Comparison of ENCODE assay signal across 14 cellular contexts in the genomic region with DNA sequence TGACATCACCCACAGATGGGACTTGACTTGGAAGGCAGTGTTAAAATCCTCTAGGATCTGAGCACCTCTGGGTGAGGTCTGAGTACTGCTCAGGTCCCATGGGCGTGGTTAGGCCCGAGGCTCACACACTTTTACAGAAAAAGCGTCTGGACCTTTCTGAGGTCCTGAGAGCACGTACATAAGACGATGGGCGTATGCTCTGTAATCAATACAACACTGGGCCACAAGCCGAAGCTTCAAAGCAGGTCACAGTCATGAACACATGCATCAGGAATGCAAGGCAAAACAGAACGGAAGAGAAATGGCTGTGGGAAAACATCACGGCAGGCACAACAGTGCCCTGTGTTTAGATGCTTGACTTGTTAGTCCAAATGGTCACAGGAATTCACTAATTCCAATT.
DNase-seq lines count a peak whose midpoint lies in the region; ATAC-seq and TF ChIP-seq lines count a peak whose summit lies in the region.
"Had no signal": no experiment of that assay in that cellular context is flagged by ENCODE, and none has a peak within 500 bp of the region (broad histone marks: within the 10 kb centered on the region; RNA-seq: fewer than 3 reads in every experiment).

No MANE protein-coding gene starts in this region.

- H3K4me1 ChIP-seq in left ventricle myocardium inferior, result peaks cover 36% of the 10 kb centered on the region
- H3K4me1 ChIP-seq in body of pancreas, result no peaks in the 10 kb centered on the region
- peaks cover 4 to 24% (median 13%) of the 10 kb centered on the region in 4 donors for H3K4me1 ChIP-seq in upper lobe of left lung

- TF ChIP-seq EP300 in upper lobe of left lung (IDR thresholded peaks at IDR 0.05), result no peak

- 67 to 74% methylated on average over 9 of the region's 9 CpGs for WGBS in body of pancreas, 2 donors
- WGBS in upper lobe of left lung, 2 donors, result 85 to 90% methylated on average over 9 of the region's 9 CpGs

- no peaks in the 10 kb centered on the region for H3K27me3 ChIP-seq in left ventricle myocardium inferior (ENCODE audit: low read depth)
- H3K27me3 ChIP-seq in body of pancreas, result no peaks in the 10 kb centered on the region
- no peaks in the 10 kb centered on the region for H3K27me3 ChIP-seq in upper lobe of left lung
- H3K27me3 ChIP-seq: cardiac muscle cell had no signal

- no peak for TF ChIP-seq CTCF in left ventricle myocardium inferior (IDR thresholded peaks at IDR 0.05; ENCODE audit: borderline replicate concordance)
- TF ChIP-seq CTCF in body of pancreas (IDR thresholded peaks at IDR 0.05), result no peak
- TF ChIP-seq CTCF in upper lobe of left lung (IDR thresholded peaks at IDR 0.05), result no peak

- H3K9me3 ChIP-seq in left ventricle myocardium inferior (replicated peaks) (no peaks in the 10 kb centered on the region), body of pancreas (no peaks in the 10 kb centered on the region), upper lobe of left lung (no peaks in the 10 kb centered on the region)

- H3K27ac ChIP-seq in left ventricle myocardium inferior (replicated peaks) (peak overlapping the region; percentile 38), body of pancreas (peak overlapping the region in 2 of 4 donors; percentile 4 to 34), upper lobe of left lung (peak overlapping the region in 3 of 4 donors; percentile 18 to 54 (median 33))
- H3K27ac ChIP-seq: cardiac muscle cell had no signal

- H3K36me3 ChIP-seq in left ventricle myocardium inferior (peaks cover 86% of the 10 kb centered on the region), body of pancreas (replicated peaks in 1 of 2; ENCODE audit: insufficient read depth in 1 of 2, low read depth in 2 of 2) (peaks cover 11 to 36% of the 10 kb centered on the region in 2 donors), upper lobe of left lung (peaks cover 30 to 98% (median 84%) of the 10 kb centered on the region in 4 donors)

- DNase-seq in left ventricle myocardium inferior (no peak), Right ventricle myocardium inferior (ENCODE audit: missing footprints) (no peak), body of pancreas (no peak), kidney glomerular epithelial cell (lab: John Stamatoyannopoulos, UW) (peak; percentile 23), upper lobe of left lung (no peak), pons (ENCODE audit: low spot score) (no peak)
- DNase-seq: activated CD4-positive, alpha-beta T cell treated with anti-CD3 and anti-CD28 coated beads for 48 hours; hippocampal formation; NCI-H1417; NCI-H526; T-helper 2 cell had no signal

- H3K4me3 ChIP-seq in left ventricle myocardium inferior (no peak overlapping the region), body of pancreas (no peak overlapping the region), upper lobe of left lung (no peak overlapping the region)
- H3K4me3 ChIP-seq: cardiac muscle cell had no signal

- no peak for ATAC-seq in Right ventricle myocardium inferior
- peak; percentile 55 for ATAC-seq in body of pancreas
- ATAC-seq in upper lobe of left lung (ENCODE audit: low FRiP score in 2 of 2), result peak in 1 of 2 donors; percentile 61
- no peak for ATAC-seq in GM18907 (IDR thresholded peaks at IDR 0.05; ENCODE audit: unreplicated experiment)
- no peak for ATAC-seq in HG02571 (IDR thresholded peaks at IDR 0.05; ENCODE audit: unreplicated experiment)

- intact Hi-C loops in left ventricle myocardium inferior (cut with micrococcal nuclease), result no loop called here
- intact Hi-C loops in Right ventricle myocardium inferior (cut with DNase I), result loop anchor here (10.0 kb wide), 1 partner anchor 165 kb away; a partner anchor contains a TSS
- intact Hi-C loops in body of pancreas (cut with DNase I), result no loop called here

- TF ChIP-seq POLR2A in body of pancreas (IDR thresholded peaks at IDR 0.05), result no peak
- no peak for TF ChIP-seq POLR2A in upper lobe of left lung (IDR thresholded peaks at IDR 0.05)
